1 cellular context compared by ENCODE assay signal in genomic region chr2:636649-637405, GRCh38.
TF ChIP-seq lines count a peak whose summit lies in the region.

No MANE protein-coding gene starts in this region.

TF ChIP-seq in HepG2, 621 proteins besides CTCF, POLR2A, EP300 and RAD21 (continued from another document and continues in another):
- TF ChIP-seq CEBPZ (IDR thresholded peaks at IDR 0.05; ENCODE audit: low read length) (no peak), ZNF547 (CRISPR knock-in tag; IDR thresholded peaks at IDR 0.05) (peak; percentile 97), WIZ (CRISPR knock-in tag; IDR thresholded peaks at IDR 0.05) (no peak), PHF8 (CRISPR knock-in tag; IDR thresholded peaks at IDR 0.05) (no peak), RXRB (CRISPR knock-in tag; IDR thresholded peaks at IDR 0.05; ENCODE audit: borderline replicate concordance) (no peak), YY1 (IDR thresholded peaks at IDR 0.05; ENCODE audit: insufficient read depth, insufficient replicate concordance, low read depth, low read length) (no peak), MLXIP (CRISPR knock-in tag; IDR thresholded peaks at IDR 0.05; ENCODE audit: borderline replicate concordance) (peak; percentile 61), TRAFD1 (CRISPR knock-in tag; IDR thresholded peaks at IDR 0.05; ENCODE audit: borderline replicate concordance) (no peak), ZNF761 (CRISPR knock-in tag; conservative IDR thresholded peaks at IDR 0.05) (0 out of 2 replicates have a peak, but pooled peaks have one; percentile 31), MBNL3 (CRISPR knock-in tag; conservative IDR thresholded peaks at IDR 0.05) (no peak), GATAD2A (CRISPR knock-in tag; IDR thresholded peaks at IDR 0.05) (no peak), GMEB2 (CRISPR knock-in tag; IDR thresholded peaks at IDR 0.05; ENCODE audit: low read depth) (no peak), ZNF318 (CRISPR knock-in tag; IDR thresholded peaks at IDR 0.05) (0 out of 2 replicates have a peak, but pooled peaks have one; percentile 55), ZNF331 (CRISPR knock-in tag; IDR thresholded peaks at IDR 0.05) (0 out of 2 replicates have a peak, but pooled peaks have one; percentile 44), KLF9 (CRISPR knock-in tag; IDR thresholded peaks at IDR 0.05; ENCODE audit: low read depth) (no peak), AGO1 (IDR thresholded peaks at IDR 0.05; ENCODE audit: low read depth, low read length, poor library complexity, severe bottlenecking) (no peak), NFIB (CRISPR knock-in tag; IDR thresholded peaks at IDR 0.05; ENCODE audit: borderline replicate concordance) (peak; percentile 60; the same call in 1 of the 2 replicates), BHLHE40 (IDR thresholded peaks at IDR 0.05; ENCODE audit: low read length) (no peak), ZNF44 (CRISPR knock-in tag; IDR thresholded peaks at IDR 0.05) (0 out of 2 replicates have a peak, but pooled peaks have one; percentile 69), JUND (CRISPR knock-in tag; IDR thresholded peaks at IDR 0.05) (no peak), FOXP1 (IDR thresholded peaks at IDR 0.05) (no peak), FOXP1 (CRISPR knock-in tag; IDR thresholded peaks at IDR 0.05) (no peak), CBX1 (IDR thresholded peaks at IDR 0.05; ENCODE audit: low read depth) (peak; percentile 29), GLI4 (CRISPR knock-in tag; IDR thresholded peaks at IDR 0.05; ENCODE audit: borderline replicate concordance) (0 out of 2 replicates have a peak, but pooled peaks have one; percentile 30), TFDP2 (CRISPR knock-in tag; IDR thresholded peaks at IDR 0.05) (peak; percentile 94), ZNF639 (CRISPR knock-in tag; conservative IDR thresholded peaks at IDR 0.05) (no peak), ZNF598 (CRISPR knock-in tag; IDR thresholded peaks at IDR 0.05; ENCODE audit: borderline replicate concordance) (peak; percentile 88; the same call in 1 of the 2 replicates), ZNF777 (CRISPR knock-in tag; IDR thresholded peaks at IDR 0.05) (no peak), HES4 (CRISPR knock-in tag; IDR thresholded peaks at IDR 0.05; ENCODE audit: borderline replicate concordance) (no peak), SP1 (IDR thresholded peaks at IDR 0.05) (no peak), SP1 (CRISPR knock-in tag; IDR thresholded peaks at IDR 0.05) (no peak), ZNF75D (CRISPR knock-in tag; IDR thresholded peaks at IDR 0.05; ENCODE audit: borderline replicate concordance) (0 out of 2 replicates have a peak, but pooled peaks have one; percentile 67), ZNF3 (CRISPR knock-in tag; IDR thresholded peaks at IDR 0.05) (no peak), ZBTB38 (CRISPR knock-in tag; IDR thresholded peaks at IDR 0.05) (no peak), E2F1 (CRISPR knock-in tag; IDR thresholded peaks at IDR 0.05) (peak; percentile 83)
